In genomic region chr3:108292465-108292864, GRCh38 we compare ENCODE assay signal across 19 cellular contexts. TPM values are rescaled to one million over a fixed set of nuclear protein-coding genes. Genes with fewer than 3 reads are reported as not detected.
DNase-seq lines count a peak whose midpoint lies in the region; ATAC-seq and TF ChIP-seq lines count a peak whose summit lies in the region.
"Had no signal": no experiment of that assay in that cellular context is flagged by ENCODE, and none has a peak within 500 bp of the region (broad histone marks: within the 10 kb centered on the region; RNA-seq: fewer than 3 reads in every experiment).

No MANE protein-coding gene starts in this region.

- no peak overlapping the region for H3K4me3 Mint-ChIP-seq in activated CD4-positive, alpha-beta T cell treated with anti-CD3 and anti-CD28 coated beads, Interleukin-2, amount 10 ng/mL, durations not matched to agents 7 days and 5 days
- H3K4me3 Mint-ChIP-seq: mesothelial cell of epicardium had no signal

- ATAC-seq in HG02763 (IDR thresholded peaks at IDR 0.05; ENCODE audit: unreplicated experiment) = peak; percentile 2
- peak; percentile 30 to 67 for ATAC-seq in lower lobe of right lung
- no peak for ATAC-seq in GM19328 (IDR thresholded peaks at IDR 0.05; ENCODE audit: unreplicated experiment)

- CTCF ChIA-PET in activated CD4-positive, alpha-beta T cell treated with anti-CD3 and anti-CD28 coated beads, Interleukin-2, amount 10 ng/mL, durations not matched to agents 7 days and 5 days (lab: Charles Lee) = interaction anchor here (1.3 kb wide), 1 partner anchor 69 kb away, joined by 5 read pairs; no protein-coding TSS in a partner anchor

- peaks cover 21% of the 10 kb centered on the region for H3K9me3 Mint-ChIP-seq in activated CD4-positive, alpha-beta T cell treated with anti-CD3 and anti-CD28 coated beads, Interleukin-2, amount 10 ng/mL, durations not matched to agents 7 days and 5 days

- H3K36me3 ChIP-seq in OCI-LY3 (replicated peaks; ENCODE audit: low read depth, low read length) (no peaks in the 10 kb centered on the region), lower lobe of right lung (no peaks in the 10 kb centered on the region)
- H3K36me3 ChIP-seq: transverse colon had no signal

- intact Hi-C loops in lower lobe of right lung (cut with DNase I) = no loop called here

- no peaks in the 10 kb centered on the region for H3K27me3 Mint-ChIP-seq in activated CD4-positive, alpha-beta T cell treated with anti-CD3 and anti-CD28 coated beads, Interleukin-2, amount 10 ng/mL, durations not matched to agents 7 days and 5 days

- no peak for TF ChIP-seq CTCF in OCI-LY3 (IDR thresholded peaks at IDR 0.05; ENCODE audit: low read depth, low read length)
- no peak for TF ChIP-seq CTCF in lower lobe of right lung (IDR thresholded peaks at IDR 0.05)

- H3K4me3 ChIP-seq in OCI-LY3 (ENCODE audit: low read length) (peak overlapping the region; percentile 20), lower lobe of right lung (no peak overlapping the region)
- H3K4me3 ChIP-seq: transverse colon had no signal

- peaks cover 23% of the 10 kb centered on the region for H3K36me3 Mint-ChIP-seq in activated CD4-positive, alpha-beta T cell treated with anti-CD3 and anti-CD28 coated beads, Interleukin-2, amount 10 ng/mL, durations not matched to agents 7 days and 5 days (ENCODE audit: low read depth)

- H3K4me1 ChIP-seq in OCI-LY3 (ENCODE audit: low read length) (peaks cover 64% of the 10 kb centered on the region), lower lobe of right lung (peaks cover 11% of the 10 kb centered on the region)
- H3K4me1 ChIP-seq: parathyroid adenoma had no signal

- no peak overlapping the region for H2AFZ ChIP-seq in OCI-LY3 (ENCODE audit: low read depth, low read length)
- H2AFZ ChIP-seq: parathyroid adenoma had no signal

- H3K4me1 Mint-ChIP-seq in activated CD4-positive, alpha-beta T cell treated with anti-CD3 and anti-CD28 coated beads, Interleukin-2, amount 10 ng/mL, durations not matched to agents 7 days and 5 days = peaks cover 62% of the 10 kb centered on the region

- H3K27me3 ChIP-seq in OCI-LY3 (ENCODE audit: low read depth, low read length) (no peaks in the 10 kb centered on the region), lower lobe of right lung (ENCODE audit: low read depth) (no peaks in the 10 kb centered on the region)
- H3K27me3 ChIP-seq: transverse colon had no signal

- no peaks in the 10 kb centered on the region for H4K20me1 ChIP-seq in OCI-LY3 (ENCODE audit: insufficient read depth, low read length)

- peak overlapping the region; percentile 97 for H3K27ac ChIP-seq in OCI-LY3 (ENCODE audit: low read length)
- H3K27ac ChIP-seq in lower lobe of right lung = no peak overlapping the region
- H3K27ac ChIP-seq: parathyroid adenoma had no signal

- peak overlapping the region; percentile 86 for H3K27ac Mint-ChIP-seq in activated CD4-positive, alpha-beta T cell treated with anti-CD3 and anti-CD28 coated beads, Interleukin-2, amount 10 ng/mL, durations not matched to agents 7 days and 5 days
- H3K27ac Mint-ChIP-seq: mesothelial cell of epicardium had no signal

- peak overlapping the region; percentile 97 for H3K4me2 ChIP-seq in OCI-LY3 (ENCODE audit: low read length)

- no peaks in the 10 kb centered on the region for H3K79me2 ChIP-seq in OCI-LY3 (ENCODE audit: low read length)
- H3K79me2 ChIP-seq: parathyroid adenoma had no signal

- no peak for DNase-seq in activated CD4-positive, alpha-beta T cell treated with anti-CD3 and anti-CD28 coated beads, Interleukin-2, amount 10 ng/mL, durations not matched to agents 7 days and 5 days
- DNase-seq in activated CD4-positive, alpha-beta T cell treated with anti-CD3 and anti-CD28 coated beads, Interleukin-2, amount 50 U/mL, for 4 hours = no peak
- DNase-seq in lower lobe of right lung (no peak), middle frontal gyrus (ENCODE audit: extremely low spot score, low spot score) (no peak)
- DNase-seq in stimulated activated CD4-positive, alpha-beta T cell treated with anti-CD3 and anti-CD28 coated beads, Interleukin-1b, Interleukin-23, amount 100 ng/mL, for 48 hours = no peak
- DNase-seq: activated T-cell treated with anti-CD3 and anti-CD28 coated beads, Interleukin-2, amount 50 U/mL, for 1 hour; effector memory CD4-positive, alpha-beta T cell; IMR-90; NCI-H1694; NCI-H774; SHP77 treated with DMSO at 0.1 percent for 48 hours; transverse colon had no signal

- peak overlapping the region; percentile 58 for H3K9ac ChIP-seq in OCI-LY3 (ENCODE audit: low read length)
- H3K9ac ChIP-seq: parathyroid adenoma had no signal

- H3K9me3 ChIP-seq in OCI-LY3 (ENCODE audit: insufficient read depth, low read length) (no peaks in the 10 kb centered on the region), lower lobe of right lung (no peaks in the 10 kb centered on the region)
- H3K9me3 ChIP-seq: transverse colon had no signal

- POLR2A ChIA-PET in activated CD4-positive, alpha-beta T cell treated with anti-CD3 and anti-CD28 coated beads, Interleukin-2, amount 10 ng/mL, durations not matched to agents 7 days and 5 days (lab: Charles Lee) = no interaction called here

RNA-seq across cellular contexts. Expression of gene HHLA2, which starts 3.9 kb away (rescaled TPM):
- total RNA-seq in activated CD4-positive, alpha-beta T cell treated with anti-CD3 and anti-CD28 coated beads, Interleukin-2, amount 10 ng/mL, durations not matched to agents 7 days and 5 days = 1 to 10 TPM; 1.4 to 3.0 TPM
- total RNA-seq in lower lobe of right lung = 4.9 TPM
- total RNA-seq: A673, frontal cortex, IMR-90, mesothelial cell of epicardium had no signal
